In genomic region chr1:79497193-79497773, GRCh38 we compare ENCODE assay signal across 8 cellular contexts.
A peak's percentile ranks its signal among the peaks of the same experiment; 100 is the strongest.
DNase-seq lines count a peak whose midpoint lies in the region; ATAC-seq and TF ChIP-seq lines count a peak whose summit lies in the region.

No MANE protein-coding gene starts in this region.

- H3K9me3 Mint-ChIP-seq in stimulated activated naive B cell treated with anti-CD40 and anti-IgM and Interleukin-4, amounts not matched to agents 10 μg/mL and 1 μg/mL and 100 μg/mL, for 72 hours = no peaks in the 10 kb centered on the region
- H3K9me3 Mint-ChIP-seq in naive thymus-derived CD8-positive, alpha-beta T cell = peaks cover 0 to 6% (median 0%) of the 10 kb centered on the region in 9 donors

- H3K79me2 ChIP-seq in KMS-11 (ENCODE audit: insufficient read depth, low read depth) (no peaks in the 10 kb centered on the region), SK-N-SH (ENCODE audit: insufficient read depth) (no peaks in the 10 kb centered on the region)

- H3K4me3 ChIP-seq in KMS-11 (IDR thresholded peaks at IDR 0.05; ENCODE audit: insufficient read depth, low read depth, low read length) (no peak overlapping the region), SK-N-SH (ENCODE audit: low read depth in 2 of 2, low read length in 1 of 2) (no peak overlapping the region; a peak in 1 of 4 replicates)

- ATAC-seq in GM21619 (IDR thresholded peaks at IDR 0.05; ENCODE audit: unreplicated experiment) = peak; percentile 84
- ATAC-seq in stimulated activated naive B cell treated with anti-CD40 and anti-IgM and Interleukin-4, amounts not matched to agents 10 μg/mL and 1 μg/mL and 100 μg/mL, for 72 hours (replicated peaks) = peak; percentile 43 to 44
- ATAC-seq in naive thymus-derived CD8-positive, alpha-beta T cell = no peak

- no peak overlapping the region for H3K27ac Mint-ChIP-seq in stimulated activated naive B cell treated with anti-CD40 and anti-IgM and Interleukin-4, amounts not matched to agents 10 μg/mL and 1 μg/mL and 100 μg/mL, for 72 hours
- H3K27ac Mint-ChIP-seq in naive thymus-derived CD8-positive, alpha-beta T cell = no peak overlapping the region

- peak; percentile 82 for TF ChIP-seq CTCF in KMS-11 (conservative IDR thresholded peaks at IDR 0.05; ENCODE audit: low read depth, low read length)
- TF ChIP-seq CTCF in SK-N-SH (IDR thresholded peaks at IDR 0.05) = peak; percentile 99

- no peaks in the 10 kb centered on the region for H4K20me1 ChIP-seq in KMS-11 (ENCODE audit: insufficient read depth)
- H4K20me1 ChIP-seq in SK-N-SH (ENCODE audit: insufficient read depth) = no peaks in the 10 kb centered on the region

- H3K36me3 Mint-ChIP-seq in stimulated activated naive B cell treated with anti-CD40 and anti-IgM and Interleukin-4, amounts not matched to agents 10 μg/mL and 1 μg/mL and 100 μg/mL, for 72 hours = no peaks in the 10 kb centered on the region
- H3K36me3 Mint-ChIP-seq in naive thymus-derived CD8-positive, alpha-beta T cell = no peaks in the 10 kb centered on the region

- H3K4me1 ChIP-seq in KMS-11 (ENCODE audit: low read depth, poor library complexity, severe bottlenecking) = no peaks in the 10 kb centered on the region
- H3K4me1 ChIP-seq in SK-N-SH (ENCODE audit: control insufficient read depth in 1 of 2, insufficient read depth in 2 of 2, low read depth in 1 of 2, low read length in 1 of 2) = no peaks in the 10 kb centered on the region; a peak in 1 of 4 replicates

- no peak overlapping the region for H3K27ac ChIP-seq in KMS-11
- no peak overlapping the region for H3K27ac ChIP-seq in SK-N-SH (ENCODE audit: low read depth in 2 of 2, low read length in 1 of 2)

- TF ChIP-seq RAD21 in SK-N-SH (IDR thresholded peaks at IDR 0.05; ENCODE audit: low read length) = peak; percentile 88

- no peak for TF ChIP-seq EP300 in SK-N-SH (IDR thresholded peaks at IDR 0.05; ENCODE audit: borderline replicate concordance in 1 of 2, low read depth in 1 of 2, low read length in 1 of 2)

- CTCF ChIA-PET in SK-N-SH (lab: Yijun Ruan, JAX) = interaction anchor here (0.6 to 1.6 kb wide), 23 partner anchors 9 to 1698 kb away, joined by 3 to 12 read pairs (median 3); no protein-coding TSS in a partner anchor

- H3K9me3 ChIP-seq in SK-N-SH = no peaks in the 10 kb centered on the region

- DNase-seq in NCI-H2196 (lab: John Stamatoyannopoulos, UW; ENCODE audit: unreplicated experiment) (peak; percentile 4), NCI-H2196 treated with DMSO at 0.1 percent for 48 hours (lab: John Stamatoyannopoulos, UW; ENCODE audit: unreplicated experiment) (no peak), SK-N-SH (peak; percentile 42), foreskin melanocyte (peak; percentile 8)
- DNase-seq in stimulated activated naive B cell treated with anti-CD40 and anti-IgM and Interleukin-4, amounts not matched to agents 10 μg/mL and 1 μg/mL and 100 μg/mL, for 72 hours = no peak
- DNase-seq in naive thymus-derived CD8-positive, alpha-beta T cell = no peak

- POLR2A ChIA-PET in SK-N-SH (lab: Yijun Ruan, JAX) = no interaction called here
- POLR2A ChIA-PET in naive thymus-derived CD8-positive, alpha-beta T cell (lab: Charles Lee) = no interaction called here

- WGBS in SK-N-SH (ENCODE audit: low lambda C conversion rate) = 33% methylated on average over 4 of the region's 4 CpGs

- no peaks in the 10 kb centered on the region for H3F3A ChIP-seq in SK-N-SH (replicated peaks; ENCODE audit: insufficient read depth)

- no peak overlapping the region for H3K4me2 ChIP-seq in KMS-11
- no peak overlapping the region for H3K4me2 ChIP-seq in SK-N-SH

- H2AFZ ChIP-seq in KMS-11 (ENCODE audit: low read depth) = no peak overlapping the region
- no peak overlapping the region for H2AFZ ChIP-seq in SK-N-SH (ENCODE audit: low read depth)

- H3K9me2 ChIP-seq in SK-N-SH = no peaks in the 10 kb centered on the region

- H3K27me3 ChIP-seq in KMS-11 (ENCODE audit: insufficient read depth, low read depth) (no peaks in the 10 kb centered on the region), SK-N-SH (ENCODE audit: insufficient read depth) (no peaks in the 10 kb centered on the region)

- no peaks in the 10 kb centered on the region for H3K27me3 Mint-ChIP-seq in stimulated activated naive B cell treated with anti-CD40 and anti-IgM and Interleukin-4, amounts not matched to agents 10 μg/mL and 1 μg/mL and 100 μg/mL, for 72 hours
- peaks cover 0 to 10% (median 0%) of the 10 kb centered on the region in 5 donors for H3K27me3 Mint-ChIP-seq in naive thymus-derived CD8-positive, alpha-beta T cell

- no peak overlapping the region for H3K9ac ChIP-seq in KMS-11
- no peak overlapping the region for H3K9ac ChIP-seq in SK-N-SH

- H3K36me3 ChIP-seq in KMS-11 (ENCODE audit: insufficient read depth) (no peaks in the 10 kb centered on the region), SK-N-SH (replicated peaks in 1 of 2; ENCODE audit: control insufficient read depth in 1 of 2, insufficient read depth in 2 of 2, low read length in 1 of 2) (no peaks in the 10 kb centered on the region)

- no peaks in the 10 kb centered on the region for H3K4me1 Mint-ChIP-seq in stimulated activated naive B cell treated with anti-CD40 and anti-IgM and Interleukin-4, amounts not matched to agents 10 μg/mL and 1 μg/mL and 100 μg/mL, for 72 hours
- no peaks in the 10 kb centered on the region for H3K4me1 Mint-ChIP-seq in naive thymus-derived CD8-positive, alpha-beta T cell

- H3K4me3 Mint-ChIP-seq in stimulated activated naive B cell treated with anti-CD40 and anti-IgM and Interleukin-4, amounts not matched to agents 10 μg/mL and 1 μg/mL and 100 μg/mL, for 72 hours = no peak overlapping the region
- H3K4me3 Mint-ChIP-seq in naive thymus-derived CD8-positive, alpha-beta T cell = no peak overlapping the region

TF ChIP-seq in SK-N-SH, 30 proteins besides CTCF, POLR2A, EP300 and RAD21:
- 0 out of 2 replicates have a peak, but pooled peaks have one; percentile 50 for TF ChIP-seq GATA2 (CRISPR knock-in tag; IDR thresholded peaks at IDR 0.05)
- no peak for TF ChIP-seq RCOR1 (IDR thresholded peaks at IDR 0.05; ENCODE audit: low read length)
- peak; percentile 64 for TF ChIP-seq SMC3 (IDR thresholded peaks at IDR 0.05; ENCODE audit: low read depth, low read length)

Comparison
In these comparisons a context has a peak if more than half of its experiments do, and no peak if none do; other contexts are left out.
1. DNase-seq: peak in NCI-H2196 (single experiment), SK-N-SH (single experiment) and foreskin melanocyte (single experiment); none in NCI-H2196 treated with DMSO at 0.1 percent for 48 hours (single experiment), stimulated activated naive B cell treated with anti-CD40 and anti-IgM and Interleukin-4, amounts not matched to agents 10 μg/mL and 1 μg/mL and 100 μg/mL, for 72 hours (single experiment) and naive thymus-derived CD8-positive, alpha-beta T cell (0 of 10).
2. ATAC-seq: peak in GM21619 (single experiment) and stimulated activated naive B cell treated with anti-CD40 and anti-IgM and Interleukin-4, amounts not matched to agents 10 μg/mL and 1 μg/mL and 100 μg/mL, for 72 hours (2 of 2); none in naive thymus-derived CD8-positive, alpha-beta T cell (0 of 2).